In genomic region chr13:40060318-40061007, GRCh38 we compare ENCODE assay signal across 1 cellular context.
TF ChIP-seq lines count a peak whose summit lies in the region.

No MANE protein-coding gene starts in this region.

TF ChIP-seq in HEK293, 187 proteins besides CTCF, POLR2A, EP300 and RAD21 (continued from another document):
- TF ChIP-seq PRDM2 (tag by site-specific recombination; IDR thresholded peaks at IDR 0.05; ENCODE audit: borderline replicate concordance) (no peak), OSR2 (tag by site-specific recombination; IDR thresholded peaks at IDR 0.05) (no peak), KLF1 (tag by site-specific recombination; IDR thresholded peaks at IDR 0.05) (no peak), ZNF248 (tag by site-specific recombination; IDR thresholded peaks at IDR 0.05) (no peak)
